Comparison of ENCODE assay signal across 18 cellular contexts in genomic region chr5:116359575-116359974, GRCh38.
A peak's percentile ranks its signal among the peaks of the same experiment; 100 is the strongest.
DNase-seq lines count a peak whose midpoint lies in the region; ATAC-seq and TF ChIP-seq lines count a peak whose summit lies in the region.
"Had no signal": no experiment of that assay in that cellular context is flagged by ENCODE, and none has a peak within 500 bp of the region (broad histone marks: within the 10 kb centered on the region; RNA-seq: fewer than 3 reads in every experiment).

No MANE protein-coding gene starts in this region.

- no peak overlapping the region for H4K8ac ChIP-seq in neuronal stem cell (ENCODE audit: low read depth, low read length)

- H3K9ac ChIP-seq in neuronal stem cell (ENCODE audit: low read depth, low read length, poor library complexity) = no peak overlapping the region
- H3K9ac ChIP-seq: KMS-11 had no signal

- no peak overlapping the region for H2AFZ ChIP-seq in neuronal stem cell (ENCODE audit: low read length)

- peaks cover 30% of the 10 kb centered on the region for H3K4me1 Mint-ChIP-seq in stimulated activated memory B cell treated with anti-CD40 and anti-IgM and Interleukin-4, amounts not matched to agents 10 μg/mL and 1 μg/mL and 100 μg/mL, for 72 hours
- no peaks in the 10 kb centered on the region for H3K4me1 Mint-ChIP-seq in activated naive CD4-positive, alpha-beta T cell treated with anti-CD3 and anti-CD28 coated beads for 36 hours (ENCODE audit: low read depth)
- H3K4me1 Mint-ChIP-seq in activated CD4-positive, alpha-beta T cell treated with anti-CD3 and anti-CD28 coated beads, Interleukin-2, amount 10 ng/mL, durations not matched to agents 24 days and 14 days = no peaks in the 10 kb centered on the region

- H3K27ac Mint-ChIP-seq in stimulated activated memory B cell treated with anti-CD40 and anti-IgM and Interleukin-4, amounts not matched to agents 10 μg/mL and 1 μg/mL and 100 μg/mL, for 72 hours = peak overlapping the region; percentile 51
- H3K27ac Mint-ChIP-seq in activated naive CD4-positive, alpha-beta T cell treated with anti-CD3 and anti-CD28 coated beads for 36 hours = no peak overlapping the region
- H3K27ac Mint-ChIP-seq in activated CD4-positive, alpha-beta T cell treated with anti-CD3 and anti-CD28 coated beads, Interleukin-2, amount 10 ng/mL, durations not matched to agents 24 days and 14 days = no peak overlapping the region
- H3K27ac Mint-ChIP-seq: naive thymus-derived CD4-positive, alpha-beta T cell; progenitor cell of endocrine pancreas; stimulated activated naive B cell treated with anti-CD40 and anti-IgM and Interleukin-4, amounts not matched to agents 10 μg/mL and 1 μg/mL and 100 μg/mL, for 72 hours had no signal

- no peak overlapping the region for H3K18ac ChIP-seq in neuronal stem cell (ENCODE audit: low read length)

- H2BK5ac ChIP-seq in neuronal stem cell (ENCODE audit: low read length) = no peak overlapping the region

- H4K91ac ChIP-seq in neuronal stem cell (ENCODE audit: low read depth, low read length, poor library complexity) = no peak overlapping the region

- TF ChIP-seq CTCF in dorsolateral prefrontal cortex (IDR thresholded peaks at IDR 0.05 in 54 of 56, conservative IDR thresholded peaks at IDR 0.05 in 2 of 56; ENCODE audit: low read depth in 1 of 56, partially characterized antibody in 56 of 56) = no peak

- no peak overlapping the region for H3K4me2 ChIP-seq in neuronal stem cell (ENCODE audit: insufficient read depth, low read length, poor library complexity, severe bottlenecking)
- H3K4me2 ChIP-seq: KMS-11 had no signal

- WGBS in neuronal stem cell (ENCODE audit: extremely low coverage in 2 of 2, insufficient read length in 2 of 2, insufficient replicate concordance in 1 of 2), 2 donors = no CpG with 5 or more reads among the region's 1 CpG

- no peak overlapping the region for H3K23ac ChIP-seq in neuronal stem cell (ENCODE audit: low read depth, low read length, poor library complexity)

- H3K9me3 Mint-ChIP-seq in stimulated activated memory B cell treated with anti-CD40 and anti-IgM and Interleukin-4, amounts not matched to agents 10 μg/mL and 1 μg/mL and 100 μg/mL, for 72 hours = peaks cover 5% of the 10 kb centered on the region
- H3K9me3 Mint-ChIP-seq in activated naive CD4-positive, alpha-beta T cell treated with anti-CD3 and anti-CD28 coated beads for 36 hours = no peaks in the 10 kb centered on the region
- no peaks in the 10 kb centered on the region for H3K9me3 Mint-ChIP-seq in activated CD4-positive, alpha-beta T cell treated with anti-CD3 and anti-CD28 coated beads, Interleukin-2, amount 10 ng/mL, durations not matched to agents 24 days and 14 days

- no peak for ATAC-seq in stimulated activated memory B cell treated with anti-CD40 and anti-IgM and Interleukin-4, amounts not matched to agents 10 μg/mL and 1 μg/mL and 100 μg/mL, for 72 hours
- ATAC-seq: gastroesophageal sphincter had no signal

- no peak overlapping the region for H2BK120ac ChIP-seq in neuronal stem cell (ENCODE audit: low read depth, low read length)

- H2BK12ac ChIP-seq in neuronal stem cell (ENCODE audit: low read length) = no peak overlapping the region

- no peaks in the 10 kb centered on the region for H3K27me3 ChIP-seq in dorsolateral prefrontal cortex
- no peaks in the 10 kb centered on the region for H3K27me3 ChIP-seq in neuronal stem cell (ENCODE audit: control insufficient read depth in 3 of 3, insufficient read depth in 3 of 3, low read depth in 1 of 3, low read length in 3 of 3)
- H3K27me3 ChIP-seq: gastroesophageal sphincter, upper lobe of right lung had no signal

- peaks cover 22% of the 10 kb centered on the region for H3K36me3 Mint-ChIP-seq in stimulated activated memory B cell treated with anti-CD40 and anti-IgM and Interleukin-4, amounts not matched to agents 10 μg/mL and 1 μg/mL and 100 μg/mL, for 72 hours
- H3K36me3 Mint-ChIP-seq in activated naive CD4-positive, alpha-beta T cell treated with anti-CD3 and anti-CD28 coated beads for 36 hours (ENCODE audit: low read depth) = peaks cover 30% of the 10 kb centered on the region
- no peaks in the 10 kb centered on the region for H3K36me3 Mint-ChIP-seq in activated CD4-positive, alpha-beta T cell treated with anti-CD3 and anti-CD28 coated beads, Interleukin-2, amount 10 ng/mL, durations not matched to agents 24 days and 14 days (ENCODE audit: low read depth)

- CTCF ChIA-PET in activated naive CD4-positive, alpha-beta T cell treated with anti-CD3 and anti-CD28 coated beads for 36 hours (lab: Charles Lee) = no interaction called here

- DNase-seq in SIG-M5 treated with dmso at 0.1 percent for 504 hours (lab: John Stamatoyannopoulos, UW; ENCODE audit: unreplicated experiment) (peak; percentile 77), SIG-M5 (lab: John Stamatoyannopoulos, UW) (no peak), NCI-H446 treated with DMSO at 0.1 percent for 48 hours (lab: John Stamatoyannopoulos, UW) (peak; percentile 55), dorsolateral prefrontal cortex (no peak), neuronal stem cell (ENCODE audit: low spot score) (no peak)
- DNase-seq in activated naive CD4-positive, alpha-beta T cell treated with anti-CD3 and anti-CD28 coated beads for 36 hours = no peak
- no peak for DNase-seq in activated CD4-positive, alpha-beta T cell treated with anti-CD3 and anti-CD28 coated beads, Interleukin-2, amount 10 ng/mL, durations not matched to agents 24 days and 14 days
- DNase-seq: activated CD4-positive, CD25-positive, alpha-beta regulatory T cell treated with anti-CD3 and anti-CD28 coated beads, Interleukin-2, amount 50 U/mL, for 72 hours; activated gamma-delta T cell; DND-41; H7; naive thymus-derived CD4-positive, alpha-beta T cell; stimulated activated naive B cell treated with anti-CD40 and anti-IgM and Interleukin-4, amounts not matched to agents 10 μg/mL and 1 μg/mL and 100 μg/mL, for 72 hours; upper lobe of right lung had no signal

- H2AK5ac ChIP-seq in neuronal stem cell (ENCODE audit: low read depth, low read length) = no peak overlapping the region

- H3K4me3 ChIP-seq in dorsolateral prefrontal cortex (peak overlapping the region in 1 of 59 donors; percentile 12), neuronal stem cell (ENCODE audit: low read length in 2 of 2) (no peak overlapping the region)
- H3K4me3 ChIP-seq: upper lobe of right lung had no signal

- H3K4ac ChIP-seq in neuronal stem cell (ENCODE audit: low read length) = no peak overlapping the region

- H3K27me3 Mint-ChIP-seq in stimulated activated memory B cell treated with anti-CD40 and anti-IgM and Interleukin-4, amounts not matched to agents 10 μg/mL and 1 μg/mL and 100 μg/mL, for 72 hours = no peaks in the 10 kb centered on the region
- no peaks in the 10 kb centered on the region for H3K27me3 Mint-ChIP-seq in activated naive CD4-positive, alpha-beta T cell treated with anti-CD3 and anti-CD28 coated beads for 36 hours (ENCODE audit: low read depth)
- no peaks in the 10 kb centered on the region for H3K27me3 Mint-ChIP-seq in activated CD4-positive, alpha-beta T cell treated with anti-CD3 and anti-CD28 coated beads, Interleukin-2, amount 10 ng/mL, durations not matched to agents 24 days and 14 days
- H3K27me3 Mint-ChIP-seq: naive thymus-derived CD4-positive, alpha-beta T cell; stimulated activated naive B cell treated with anti-CD40 and anti-IgM and Interleukin-4, amounts not matched to agents 10 μg/mL and 1 μg/mL and 100 μg/mL, for 72 hours had no signal

- H3K14ac ChIP-seq in neuronal stem cell (ENCODE audit: low read length) = no peak overlapping the region

- peaks cover 0 to 8% of the 10 kb centered on the region in 2 donors for H3K9me3 ChIP-seq in neuronal stem cell (replicated peaks in 1 of 2; ENCODE audit: control insufficient read depth in 2 of 2, insufficient read depth in 1 of 2, low read depth in 1 of 2, low read length in 2 of 2)
- H3K9me3 ChIP-seq: upper lobe of right lung had no signal

- peak overlapping the region in 56 of 59 donors; percentile 14 to 90 (median 80) for H3K27ac ChIP-seq in dorsolateral prefrontal cortex
- H3K27ac ChIP-seq in neuronal stem cell (replicated peaks; ENCODE audit: low read length) = no peak overlapping the region
- H3K27ac ChIP-seq: KMS-11, upper lobe of right lung had no signal

- no peak overlapping the region for H3K4me3 Mint-ChIP-seq in stimulated activated memory B cell treated with anti-CD40 and anti-IgM and Interleukin-4, amounts not matched to agents 10 μg/mL and 1 μg/mL and 100 μg/mL, for 72 hours
- no peak overlapping the region for H3K4me3 Mint-ChIP-seq in activated naive CD4-positive, alpha-beta T cell treated with anti-CD3 and anti-CD28 coated beads for 36 hours
- H3K4me3 Mint-ChIP-seq in activated CD4-positive, alpha-beta T cell treated with anti-CD3 and anti-CD28 coated beads, Interleukin-2, amount 10 ng/mL, durations not matched to agents 24 days and 14 days = no peak overlapping the region
- H3K4me3 Mint-ChIP-seq: naive thymus-derived CD4-positive, alpha-beta T cell; stimulated activated naive B cell treated with anti-CD40 and anti-IgM and Interleukin-4, amounts not matched to agents 10 μg/mL and 1 μg/mL and 100 μg/mL, for 72 hours had no signal

- intact Hi-C loops in dorsolateral prefrontal cortex (cut with DNase I) = no loop called here
- intact Hi-C loops in activated naive CD4-positive, alpha-beta T cell treated with anti-CD3 and anti-CD28 coated beads for 36 hours (cut with micrococcal nuclease) = no loop called here
- intact Hi-C loops in activated CD4-positive, alpha-beta T cell treated with anti-CD3 and anti-CD28 coated beads, Interleukin-2, amount 10 ng/mL, durations not matched to agents 24 days and 14 days (cut with micrococcal nuclease) = no loop called here

- H3K79me1 ChIP-seq in neuronal stem cell (ENCODE audit: low read depth, low read length) = no peaks in the 10 kb centered on the region

- no peaks in the 10 kb centered on the region for H3K36me3 ChIP-seq in neuronal stem cell (replicated peaks in 1 of 2; ENCODE audit: control insufficient read depth in 2 of 2, insufficient read depth in 2 of 2, low read length in 2 of 2)
- H3K36me3 ChIP-seq: gastroesophageal sphincter, upper lobe of right lung had no signal

- no peak overlapping the region for H2BK15ac ChIP-seq in neuronal stem cell (ENCODE audit: low read length)

- H3K4me1 ChIP-seq in neuronal stem cell (ENCODE audit: control insufficient read depth in 2 of 2, insufficient read depth in 1 of 2, low read depth in 1 of 2, low read length in 2 of 2) = peaks cover 0 to 6% of the 10 kb centered on the region in 2 donors

Comparison
In these comparisons a context has a peak if more than half of its experiments do, and no peak if none do; other contexts are left out.
1. DNase-seq: peak in SIG-M5 treated with dmso at 0.1 percent for 504 hours (single experiment) and NCI-H446 treated with DMSO at 0.1 percent for 48 hours (single experiment); none in SIG-M5 (single experiment), dorsolateral prefrontal cortex (0 of 10), neuronal stem cell (single experiment), activated naive CD4-positive, alpha-beta T cell treated with anti-CD3 and anti-CD28 coated beads for 36 hours (single experiment) and activated CD4-positive, alpha-beta T cell treated with anti-CD3 and anti-CD28 coated beads, Interleukin-2, amount 10 ng/mL, durations not matched to agents 24 days and 14 days (single experiment).